8 cellular contexts compared by ENCODE assay signal in genomic region chr17:47970725-47971511, GRCh38. TPM values are rescaled to one million over a fixed set of nuclear protein-coding genes. Genes with fewer than 3 reads are reported as not detected.
DNase-seq lines count a peak whose midpoint lies in the region; ATAC-seq, FAIRE-seq and TF ChIP-seq lines count a peak whose summit lies in the region.

CDK5RAP3 (plus strand) TSS chr17:47971113; CDS start chr17:47971147, 34 bp downstream.

- peak; percentile 80 to 91 for TF ChIP-seq EP300 in tibial nerve (IDR thresholded peaks at IDR 0.05)

- H3K27ac ChIP-seq in SU-DHL-6 (ENCODE audit: low read depth, low read length) (peak within 1 kb of the TSS; percentile 60), pancreas (peak within 1 kb of the TSS; percentile 50 to 89 (median 76)), tibial nerve (peak within 1 kb of the TSS; percentile 70 to 95 (median 86))

- intact Hi-C loops in Right ventricle myocardium inferior (cut with DNase I) = loop anchor here (1.0 to 10.0 kb wide), 4 partner anchors 22 to 130 kb away; partner anchors contain the start of genes SCRN2 and SP2
- intact Hi-C loops in pancreas (cut with DNase I) = no loop called here

- H3F3A ChIP-seq in SU-DHL-6 (ENCODE audit: insufficient read depth) = 0 out of 2 replicates have a peak, but pooled peaks cover 3% of the 10 kb centered on the region

- H3K4me1 ChIP-seq in pancreas (peaks cover 25 to 37% (median 33%) of the 10 kb centered on the region in 3 donors), tibial nerve (peaks cover 0 to 43% (median 10%) of the 10 kb centered on the region in 4 donors)

- DNase-seq in GM12864 (ENCODE audit: low read depth) (peak; percentile 98), NCI-H1105 treated with DMSO at 0.1 percent for 48 hours (lab: John Stamatoyannopoulos, UW) (peak; percentile 97), Right ventricle myocardium inferior (ENCODE audit: missing footprints) (peak; percentile 100), pancreas (peak; percentile 99 to 100 (median 100)), tibial nerve (ENCODE audit: low spot score in 2 of 2) (peak; percentile 100)
- DNase-seq in activated naive CD8-positive, alpha-beta T cell treated with anti-CD3 and anti-CD28 coated beads, Interleukin-2, amount 50 U/mL, for 16 hours (ENCODE audit: low read depth, low spot score) = peak; percentile 99

- H3K9me2 ChIP-seq in SU-DHL-6 (replicated peaks; ENCODE audit: insufficient read depth, low read length) = no peaks in the 10 kb centered on the region

- H3K9me3 ChIP-seq in SU-DHL-6 (ENCODE audit: insufficient read depth, low read length) (no peaks in the 10 kb centered on the region), pancreas (no peaks in the 10 kb centered on the region), tibial nerve (no peaks in the 10 kb centered on the region)

- H3K79me2 ChIP-seq in SU-DHL-6 (ENCODE audit: insufficient read depth, low read length) = peaks cover 19% of the 10 kb centered on the region

- FAIRE-seq in pancreas (lab: Jason Lieb, UNC) = peak; percentile 95

- H3K27me3 ChIP-seq in SU-DHL-6 (ENCODE audit: low read length) (no peaks in the 10 kb centered on the region), pancreas (no peaks in the 10 kb centered on the region), tibial nerve (no peaks in the 10 kb centered on the region)

- WGBS in pancreas, 2 donors = 0% methylated on average over 62 to 63 of the region's 63 CpGs
- WGBS in tibial nerve, 2 donors = 0 to 1% methylated on average over 32 to 48 of the region's 63 CpGs

- no peaks in the 10 kb centered on the region for H3K36me3 ChIP-seq in SU-DHL-6 (ENCODE audit: low read length)
- H3K36me3 ChIP-seq in pancreas = peaks cover 0 to 25% (median 21%) of the 10 kb centered on the region in 3 donors
- H3K36me3 ChIP-seq in tibial nerve = peaks cover 0 to 27% (median 9%) of the 10 kb centered on the region in 3 donors

- peak; percentile 97 for ATAC-seq in HG02642 (IDR thresholded peaks at IDR 0.05; ENCODE audit: poor library complexity, unreplicated experiment)
- ATAC-seq in Right ventricle myocardium inferior = peak; percentile 99
- peak; percentile 90 to 98 (median 92) for ATAC-seq in pancreas

- TF ChIP-seq POLR2A in tibial nerve (IDR thresholded peaks at IDR 0.05) = peak; percentile 48 to 83

- TF ChIP-seq CTCF in GM12864 (IDR thresholded peaks at IDR 0.05; ENCODE audit: low read depth, low read length, missing control alignments) (peak; percentile 94), SU-DHL-6 (IDR thresholded peaks at IDR 0.05; ENCODE audit: insufficient read depth, low read length, poor library complexity, severe bottlenecking) (peak; percentile 79), pancreas (IDR thresholded peaks at IDR 0.05) (peak; percentile 95 to 99 (median 96)), tibial nerve (IDR thresholded peaks at IDR 0.05) (peak; percentile 93 to 99 (median 98))

- H3K9ac ChIP-seq in SU-DHL-6 (ENCODE audit: low read length) = peak within 1 kb of the TSS; percentile 77

- H3K4me3 ChIP-seq in GM12864 (ENCODE audit: low read depth, low read length) = peak within 1 kb of the TSS; percentile 94
- peak within 1 kb of the TSS; percentile 95 for H3K4me3 ChIP-seq in SU-DHL-6 (ENCODE audit: insufficient read depth, low read length, poor library complexity, severe bottlenecking)
- H3K4me3 ChIP-seq in pancreas = peak within 1 kb of the TSS; percentile 70 to 85 (median 82)
- peak within 1 kb of the TSS; percentile 65 to 100 (median 84) for H3K4me3 ChIP-seq in tibial nerve

- no peaks in the 10 kb centered on the region for H4K20me1 ChIP-seq in SU-DHL-6 (ENCODE audit: low read depth, low read length)

- peak within 1 kb of the TSS; percentile 94 for H2AFZ ChIP-seq in SU-DHL-6 (ENCODE audit: low read depth, low read length, severe bottlenecking)

- H3K4me2 ChIP-seq in SU-DHL-6 (ENCODE audit: low read depth, low read length, poor library complexity, severe bottlenecking) = peak within 1 kb of the TSS; percentile 86

RNA-seq across cellular contexts. Expression of gene CDK5RAP3, which starts in this region (rescaled TPM):
- total RNA-seq in Right ventricle myocardium inferior (50.0 TPM), pancreas (100 to 1,000 TPM; 134 to 234 (median 165) TPM), tibial nerve (100 to 1,000 TPM; 163 to 310 (median 200) TPM)
- 1,000 to 10,000 TPM; 1,052 to 1,312 TPM for polyA plus RNA-seq in pancreas

Comparison
In these comparisons a context has a peak if more than half of its experiments do, and no peak if none do; other contexts are left out.
1. Peak in every context shown above with its lines: DNase-seq, ATAC-seq, H3K4me3 ChIP-seq and H3K27ac ChIP-seq.